8 cellular contexts compared by ENCODE assay signal in genomic region chr3:49428697-49429100, GRCh38. TPM values are rescaled to one million over a fixed set of nuclear protein-coding genes. Genes with fewer than 3 reads are reported as not detected.
DNase-seq lines count a peak whose midpoint lies in the region; ATAC-seq, FAIRE-seq and TF ChIP-seq lines count a peak whose summit lies in the region.

No MANE protein-coding gene starts in this region.

- POLR2A ChIA-PET in BJ (lab: Charles Lee) (interaction anchor here (0.6 to 1.4 kb wide), 5 partner anchors 15 to 335 kb away, joined by 3 to 4 read pairs (median 4); partner anchors contain the start of genes GPX1, QRICH1, RHOA and USP4), GM10248 (lab: Yijun Ruan, JAX) (interaction anchor here (1.5 kb wide), 1 partner anchor 17 kb away, joined by 10 read pairs; the partner anchor contains the start of gene RHOA)

- H3K36me3 ChIP-seq in BJ (ENCODE audit: control insufficient read depth, insufficient read depth, low read length) (peaks cover 3% of the 10 kb centered on the region; the same call in 1 of the 2 replicates), astrocyte (ENCODE audit: insufficient read depth, low read length) (no peaks in the 10 kb centered on the region), tibial artery (peaks cover 0 to 22% (median 17%) of the 10 kb centered on the region in 3 donors)

- H3K4me1 ChIP-seq in astrocyte (ENCODE audit: insufficient read depth, low read length) (peaks cover 3% of the 10 kb centered on the region), tibial artery (peaks cover 0 to 12% (median 4%) of the 10 kb centered on the region in 4 donors)

- no peaks in the 10 kb centered on the region for H3K79me2 ChIP-seq in astrocyte (ENCODE audit: insufficient read depth, low read length)

- TF ChIP-seq CTCF in BJ (IDR thresholded peaks at IDR 0.05; ENCODE audit: insufficient read depth, low read depth, low read length), result no peak
- no peak for TF ChIP-seq CTCF in astrocyte (IDR thresholded peaks at IDR 0.05; ENCODE audit: insufficient read depth, low read depth, low read length)
- no peak for TF ChIP-seq CTCF in tibial artery (IDR thresholded peaks at IDR 0.05)
- TF ChIP-seq CTCF in GM10248 (IDR thresholded peaks at IDR 0.05; ENCODE audit: control extremely low read depth, extremely low read depth, low read depth, missing control alignments), result no peak

- H4K20me1 ChIP-seq in astrocyte (ENCODE audit: insufficient read depth, low read length), result no peaks in the 10 kb centered on the region

- H3K4me3 ChIP-seq in BJ (ENCODE audit: low read depth, low read length) (peak overlapping the region; percentile 80), astrocyte (ENCODE audit: insufficient read depth, low read depth, low read length) (peak overlapping the region; percentile 74), tibial artery (peak overlapping the region; percentile 55 to 59)

- CTCF ChIA-PET in BJ (lab: Yijun Ruan, JAX), result interaction anchor here (1.1 to 1.6 kb wide), 2 partner anchors 88 to 258 kb away, joined by 3 to 8 read pairs; partner anchors contain the start of genes KLHDC8B and USP4
- CTCF ChIA-PET in GM10248 (lab: Yijun Ruan, JAX), result interaction anchor here (1.0 to 1.4 kb wide), 4 partner anchors 13 to 88 kb away, joined by 3 to 6 read pairs (median 4); no protein-coding TSS in a partner anchor

- H3K9me3 Mint-ChIP-seq in astrocyte (ENCODE audit: unreplicated experiment), result no peaks in the 10 kb centered on the region

- peak; percentile 8 for ATAC-seq in HG02642 (IDR thresholded peaks at IDR 0.05; ENCODE audit: poor library complexity, unreplicated experiment)
- peak; percentile 29 for ATAC-seq in left lobe of liver
- no peak for ATAC-seq in GM21717 (IDR thresholded peaks at IDR 0.05; ENCODE audit: unreplicated experiment)
- ATAC-seq in HG03039 (IDR thresholded peaks at IDR 0.05; ENCODE audit: unreplicated experiment), result no peak

- H3K27me3 ChIP-seq in BJ (ENCODE audit: control insufficient read depth, insufficient read depth, low read length) (no peaks in the 10 kb centered on the region), astrocyte (ENCODE audit: insufficient read depth, low read length) (no peaks in the 10 kb centered on the region), tibial artery (no peaks in the 10 kb centered on the region)

- peak overlapping the region; percentile 90 for H2AFZ ChIP-seq in astrocyte (ENCODE audit: low read depth, low read length)

- peak overlapping the region; percentile 81 for H3K27ac Mint-ChIP-seq in astrocyte (ENCODE audit: unreplicated experiment)

- DNase-seq in BJ (ENCODE audit: low read depth) (no peak), astrocyte (ENCODE audit: low read depth) (no peak), left lobe of liver (ENCODE audit: low spot score) (no peak), tibial artery (no peak), GM10248 (ENCODE audit: extremely low spot score) (no peak)

- no peaks in the 10 kb centered on the region for H3K9me3 ChIP-seq in astrocyte (ENCODE audit: insufficient read depth, low read depth, low read length)
- no peaks in the 10 kb centered on the region for H3K9me3 ChIP-seq in tibial artery

- peak overlapping the region; percentile 91 for H3K4me3 Mint-ChIP-seq in astrocyte (ENCODE audit: unreplicated experiment)

- peaks cover 11% of the 10 kb centered on the region for H3K36me3 Mint-ChIP-seq in astrocyte (ENCODE audit: low read depth, unreplicated experiment)

- intact Hi-C loops in tibial artery (cut with DNase I; ENCODE audit: low total_unique reads), result no loop called here

- no peaks in the 10 kb centered on the region for H3K27me3 Mint-ChIP-seq in astrocyte (ENCODE audit: low read depth, unreplicated experiment)

- FAIRE-seq in astrocyte (lab: Jason Lieb, UNC), result no peak

- H3K4me2 ChIP-seq in astrocyte (ENCODE audit: low read length), result peak overlapping the region; percentile 81

- peaks cover 2% of the 10 kb centered on the region for H3K4me1 Mint-ChIP-seq in astrocyte (ENCODE audit: low read depth, unreplicated experiment)

- H3K9ac ChIP-seq in astrocyte (ENCODE audit: low read length), result peak overlapping the region; percentile 82

- H3K27ac ChIP-seq in astrocyte (ENCODE audit: low read depth, low read length), result peak overlapping the region; percentile 78
- peak overlapping the region; percentile 80 to 88 for H3K27ac ChIP-seq in tibial artery

RNA-seq across cellular contexts. Expression of gene NICN1, which starts 0.4 kb away (rescaled TPM):
- polyA plus RNA-seq in BJ (2011; rRNA removed), result 11.2 and 29.5 TPM in 2 replicates
- 11.3 and 17.8 TPM in 2 replicates for polyA minus RNA-seq in BJ (2011; rRNA and poly(A)+ RNA removed)
- total RNA-seq in astrocyte (19.8 and 20.1 TPM in 2 replicates), left lobe of liver (9.1 TPM)

RNA-seq across cellular contexts. Expression of gene AMT, which starts 6.4 kb away (rescaled TPM):
- 6.3 and 9.1 TPM in 2 replicates for polyA plus RNA-seq in BJ (2011; rRNA removed)
- polyA minus RNA-seq in BJ (2011; rRNA and poly(A)+ RNA removed), result 0.93 and 2.9 TPM in 2 replicates
- total RNA-seq in astrocyte, result 4.0 and 5.2 TPM in 2 replicates
- total RNA-seq in left lobe of liver, result 46.8 TPM

RNA-seq across cellular contexts. Expression of gene TCTA, which starts 16.5 kb away (rescaled TPM):
- 43.3 and 57.2 TPM in 2 replicates for polyA plus RNA-seq in BJ (2011; rRNA removed)
- polyA minus RNA-seq in BJ (2011; rRNA and poly(A)+ RNA removed), result 16.7 and 20.2 TPM in 2 replicates
- 14.7 and 15.3 TPM in 2 replicates for total RNA-seq in astrocyte
- 23.4 TPM for total RNA-seq in left lobe of liver

RNA-seq across cellular contexts. Expression of gene RHOA, which starts 16.9 kb away (rescaled TPM):
- 549 and 615 TPM in 2 replicates for polyA plus RNA-seq in BJ (2011; rRNA removed)
- polyA minus RNA-seq in BJ (2011; rRNA and poly(A)+ RNA removed), result 619 and 769 TPM in 2 replicates
- total RNA-seq in astrocyte, result 538 and 553 TPM in 2 replicates
- 155 TPM for total RNA-seq in left lobe of liver

RNA-seq across cellular contexts. Expression of gene DAG1, which starts 41.4 kb away (rescaled TPM):
- 71.4 and 144 TPM in 2 replicates for polyA plus RNA-seq in BJ (2011; rRNA removed)
- 61.3 and 87.1 TPM in 2 replicates for polyA minus RNA-seq in BJ (2011; rRNA and poly(A)+ RNA removed)
- total RNA-seq in astrocyte (64.3 and 84.3 TPM in 2 replicates), left lobe of liver (59.6 TPM)

Comparison
In these comparisons a context has a peak if more than half of its experiments do, and no peak if none do; other contexts are left out.
1. ATAC-seq: peak in HG02642 (single experiment) and left lobe of liver (single experiment); none in GM21717 (single experiment) and HG03039 (single experiment).
2. Peak in every context shown above with its lines, with median percentiles within 50 percentile points of each other: H3K4me3 ChIP-seq.